Comparison of ENCODE assay signal across 8 cellular contexts in the genomic region with DNA sequence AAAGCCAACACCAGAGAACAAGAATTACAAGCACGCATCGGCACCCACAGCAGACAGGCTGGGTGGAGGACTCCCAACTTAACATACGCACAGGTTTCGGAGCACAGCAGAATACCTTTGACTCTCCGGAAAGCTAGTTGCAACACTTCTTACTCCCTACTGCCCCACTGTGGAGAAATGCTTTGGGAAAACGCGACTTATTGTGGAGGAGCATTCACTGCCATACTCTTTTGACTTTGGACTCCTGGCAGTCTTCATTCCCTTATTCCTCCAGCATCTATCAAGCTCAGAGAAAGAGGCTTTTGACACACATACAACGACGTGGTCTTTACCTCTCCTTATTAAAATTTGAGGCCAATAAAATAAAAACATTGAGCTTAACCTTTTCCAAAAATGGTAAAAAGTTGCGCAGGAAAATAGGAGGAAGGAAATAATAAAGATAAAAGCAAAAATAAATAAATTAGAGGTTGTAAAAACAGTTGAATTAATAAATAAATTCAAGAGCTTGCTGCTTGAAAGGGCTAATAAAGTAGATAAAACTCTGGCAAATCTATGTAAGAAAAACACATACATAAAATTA. TPM values are rescaled to one million over a fixed set of nuclear protein-coding genes. Genes with fewer than 3 reads are reported as not detected.
DNase-seq lines count a peak whose midpoint lies in the region; ATAC-seq and TF ChIP-seq lines count a peak whose summit lies in the region.

No MANE protein-coding gene starts in this region.

- no peak overlapping the region for H3K27ac Mint-ChIP-seq in activated naive CD8-positive, alpha-beta T cell treated with anti-CD3 and anti-CD28 coated beads, Interleukin-2, amount 10 ng/mL, durations not matched to agents 7 days and 5 days

- no peaks in the 10 kb centered on the region for H3K9me3 Mint-ChIP-seq in activated naive CD8-positive, alpha-beta T cell treated with anti-CD3 and anti-CD28 coated beads, Interleukin-2, amount 10 ng/mL, durations not matched to agents 7 days and 5 days

- no peaks in the 10 kb centered on the region for H3K27me3 ChIP-seq in right atrium auricular region

- H3K36me3 Mint-ChIP-seq in activated naive CD8-positive, alpha-beta T cell treated with anti-CD3 and anti-CD28 coated beads, Interleukin-2, amount 10 ng/mL, durations not matched to agents 7 days and 5 days, result no peaks in the 10 kb centered on the region

- no peak for ATAC-seq in activated naive CD8-positive, alpha-beta T cell treated with anti-CD3 and anti-CD28 coated beads, Interleukin-2, amount 10 ng/mL, durations not matched to agents 7 days and 5 days (ENCODE audit: low read depth)
- peak; percentile 76 for ATAC-seq in sciatic nerve
- ATAC-seq in GM18505 (IDR thresholded peaks at IDR 0.05; ENCODE audit: unreplicated experiment), result no peak

- peaks cover 7% of the 10 kb centered on the region for H3K4me1 Mint-ChIP-seq in activated naive CD8-positive, alpha-beta T cell treated with anti-CD3 and anti-CD28 coated beads, Interleukin-2, amount 10 ng/mL, durations not matched to agents 7 days and 5 days

- intact Hi-C loops in sciatic nerve (cut with DNase I), result no loop called here

- DNase-seq in NOMO-1 (lab: John Stamatoyannopoulos, UW; ENCODE audit: unreplicated experiment in 2 of 2) (peak; percentile 9 to 11), NOMO-1 treated with DMSO at 0.1 percent for 48 hours (lab: John Stamatoyannopoulos, UW; ENCODE audit: unreplicated experiment) (no peak), NCI-H1092 treated with DMSO at 0.1 percent for 48 hours (lab: John Stamatoyannopoulos, UW) (peak; percentile 46), right atrium auricular region (ENCODE audit: low spot score) (no peak), sciatic nerve (ENCODE audit: low spot score) (peak; percentile 61), amniotic stem cell (lab: John Stamatoyannopoulos, UW) (no peak)
- peak; percentile 21 for DNase-seq in activated naive CD8-positive, alpha-beta T cell treated with anti-CD3 and anti-CD28 coated beads, Interleukin-2, amount 10 ng/mL, durations not matched to agents 7 days and 5 days

- H3K4me3 ChIP-seq in right atrium auricular region, result no peak overlapping the region

- no peaks in the 10 kb centered on the region for H3K36me3 ChIP-seq in right atrium auricular region

- peak; percentile 11 to 61 for TF ChIP-seq CTCF in right atrium auricular region (IDR thresholded peaks at IDR 0.05)

- H3K27me3 Mint-ChIP-seq in activated naive CD8-positive, alpha-beta T cell treated with anti-CD3 and anti-CD28 coated beads, Interleukin-2, amount 10 ng/mL, durations not matched to agents 7 days and 5 days, result no peaks in the 10 kb centered on the region

- H3K4me1 ChIP-seq in right atrium auricular region, result no peaks in the 10 kb centered on the region

- peak overlapping the region; percentile 20 for H3K4me3 Mint-ChIP-seq in activated naive CD8-positive, alpha-beta T cell treated with anti-CD3 and anti-CD28 coated beads, Interleukin-2, amount 10 ng/mL, durations not matched to agents 7 days and 5 days

- no peak for TF ChIP-seq POLR2A in GM18505 (IDR thresholded peaks at IDR 0.05; ENCODE audit: borderline replicate concordance, extremely low read depth, insufficient read depth, insufficient read length)

- H3K9me3 ChIP-seq in right atrium auricular region, result no peaks in the 10 kb centered on the region

- H3K27ac ChIP-seq in right atrium auricular region, result no peak overlapping the region

- POLR2A ChIA-PET in activated naive CD8-positive, alpha-beta T cell treated with anti-CD3 and anti-CD28 coated beads, Interleukin-2, amount 10 ng/mL, durations not matched to agents 7 days and 5 days (lab: Charles Lee), result interaction anchor here (0.6 kb wide), 1 partner anchor 127 kb away, joined by 3 read pairs; no protein-coding TSS in a partner anchor

RNA-seq across cellular contexts. Expression of a gene that starts 41.4 kb away (rescaled TPM):
- under 1 TPM; 0.40 to 0.72 TPM for total RNA-seq in activated naive CD8-positive, alpha-beta T cell treated with anti-CD3 and anti-CD28 coated beads, Interleukin-2, amount 10 ng/mL, durations not matched to agents 7 days and 5 days
- total RNA-seq in right atrium auricular region (10 to 100 TPM in 1 of 2 donors, 1 to 10 TPM in 1; 3.5 to 18.6 TPM), sciatic nerve (84.2 TPM)

Comparison
In these comparisons a context has a peak if more than half of its experiments do, and no peak if none do; other contexts are left out.
1. DNase-seq: peak in NOMO-1 (2 of 2), NCI-H1092 treated with DMSO at 0.1 percent for 48 hours (single experiment), activated naive CD8-positive, alpha-beta T cell treated with anti-CD3 and anti-CD28 coated beads, Interleukin-2, amount 10 ng/mL, durations not matched to agents 7 days and 5 days (single experiment) and sciatic nerve (single experiment); none in NOMO-1 treated with DMSO at 0.1 percent for 48 hours (single experiment), right atrium auricular region (single experiment) and amniotic stem cell (single experiment).